Comparison of ENCODE assay signal across 19 cellular contexts in the genomic region with DNA sequence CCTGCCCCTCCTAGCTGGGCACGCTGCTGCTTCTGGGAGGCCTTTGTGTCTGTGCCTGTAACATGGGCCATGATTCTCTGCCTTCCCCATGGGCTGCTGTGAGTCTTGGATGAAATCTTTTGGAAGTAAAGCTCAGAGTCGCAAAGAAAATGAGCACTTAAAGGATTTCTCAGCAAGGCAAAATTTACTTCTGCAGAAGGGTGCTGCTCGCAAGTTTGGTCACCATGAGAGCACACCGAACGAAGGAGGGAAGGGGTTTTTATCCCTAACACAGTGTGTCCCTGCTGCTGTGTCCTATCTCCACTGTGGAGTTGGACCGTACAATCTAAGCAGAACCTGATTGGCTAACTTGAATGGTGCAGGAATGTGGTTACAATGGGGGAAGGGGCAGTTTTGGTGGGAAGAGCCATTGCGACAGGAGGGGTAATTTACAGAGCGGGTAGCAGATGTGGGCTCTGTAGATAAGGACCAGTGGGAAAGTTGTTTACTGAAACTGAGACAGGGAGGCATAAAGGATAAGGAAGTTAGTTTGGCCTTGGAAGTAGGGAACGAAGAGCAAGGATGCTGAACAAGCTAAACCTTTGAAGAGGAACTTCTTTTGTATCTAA. TPM values are rescaled to one million over a fixed set of nuclear protein-coding genes. Genes with fewer than 3 reads are reported as not detected.
DNase-seq lines count a peak whose midpoint lies in the region; ATAC-seq lines count a peak whose summit lies in the region.
"Had no signal": no experiment of that assay in that cellular context is flagged by ENCODE, and none has a peak within 500 bp of the region (broad histone marks: within the 10 kb centered on the region; RNA-seq: fewer than 3 reads in every experiment).

No MANE protein-coding gene starts in this region.

- H3K4me2 ChIP-seq in mesendoderm (ENCODE audit: low read length), result no peak overlapping the region

- no peaks in the 10 kb centered on the region for H3K36me3 ChIP-seq in mesendoderm (ENCODE audit: control insufficient read depth, insufficient read depth, low read length)
- H3K36me3 ChIP-seq: Peyer's patch had no signal

- no peak overlapping the region for H4K5ac ChIP-seq in mesendoderm (ENCODE audit: low read length)

- WGBS in mesendoderm (ENCODE audit: extremely low coverage, insufficient coverage, low lambda C conversion rate), result no CpG with 5 or more reads among the region's 9 CpGs

- H3K27me3 ChIP-seq in mesendoderm (ENCODE audit: insufficient read depth, low read length, poor library complexity), result no peaks in the 10 kb centered on the region
- H3K27me3 ChIP-seq: Peyer's patch had no signal

- no peak overlapping the region for H3K27ac ChIP-seq in mesendoderm (ENCODE audit: low read depth, low read length)
- H3K27ac ChIP-seq: Peyer's patch had no signal

- H2BK5ac ChIP-seq in mesendoderm (ENCODE audit: low read length), result no peak overlapping the region

- no peak overlapping the region for H2BK120ac ChIP-seq in mesendoderm (ENCODE audit: low read depth, low read length)

- H3K4ac ChIP-seq in mesendoderm (ENCODE audit: low read depth, low read length), result no peak overlapping the region

- H3K4me3 ChIP-seq in mesendoderm (ENCODE audit: low read length), result peak overlapping the region; percentile 3
- H3K4me3 ChIP-seq: Peyer's patch had no signal

- H4K8ac ChIP-seq in mesendoderm (ENCODE audit: low read depth, low read length), result no peak overlapping the region

- H3K4me1 ChIP-seq in mesendoderm (ENCODE audit: control insufficient read depth, low read depth, low read length), result no peaks in the 10 kb centered on the region
- H3K4me1 ChIP-seq: Caco-2, Peyer's patch had no signal

- H3K79me2 ChIP-seq in mesendoderm (ENCODE audit: control insufficient read depth, insufficient read depth, low read length), result no peaks in the 10 kb centered on the region

- H2BK15ac ChIP-seq in mesendoderm (replicated peaks; ENCODE audit: low read depth), result no peak overlapping the region

- H3K23ac ChIP-seq in mesendoderm (ENCODE audit: low read length), result no peak overlapping the region

- ATAC-seq in GM21619 (IDR thresholded peaks at IDR 0.05; ENCODE audit: unreplicated experiment) (no peak), HG03196 (IDR thresholded peaks at IDR 0.05; ENCODE audit: unreplicated experiment) (no peak)
- ATAC-seq: Right ventricle myocardium inferior, T-helper 17 cell had no signal

- H2AK5ac ChIP-seq in mesendoderm (ENCODE audit: low read length), result no peak overlapping the region

- no peak overlapping the region for H3K9ac ChIP-seq in mesendoderm (ENCODE audit: low read length)

- H3K18ac ChIP-seq in mesendoderm (ENCODE audit: low read length), result no peak overlapping the region

- peak; percentile 7 for DNase-seq in NCI-H2196 (lab: John Stamatoyannopoulos, UW; ENCODE audit: unreplicated experiment)
- no peak for DNase-seq in NCI-H2196 treated with DMSO at 0.1 percent for 48 hours (lab: John Stamatoyannopoulos, UW; ENCODE audit: unreplicated experiment)
- peak; percentile 20 for DNase-seq in ELR (ENCODE audit: low read depth)
- DNase-seq in MV-4-11 (lab: John Stamatoyannopoulos, UW), result peak; percentile 1
- DNase-seq in mesendoderm, result peak; percentile 22
- DNase-seq in T-helper 9 cell, result no peak
- DNase-seq: Caco-2; CD4-positive, alpha-beta T cell; DMS79; HCEC 1CT; NCI-H1048; NCI-H1436; NCI-H2029; NCI-H510A; Peyer's patch; T-helper 17 cell had no signal

- no peak overlapping the region for H3K56ac ChIP-seq in mesendoderm (ENCODE audit: low read length)

- no peaks in the 10 kb centered on the region for H3K79me1 ChIP-seq in mesendoderm (ENCODE audit: low read length)

RNA-seq across cellular contexts. Expression of gene FANK1, which starts 57.5 kb away (rescaled TPM):
- polyA plus RNA-seq in mesendoderm (2013, experiment 1 of 2), result 0.39 TPM
- 0.66 TPM for polyA plus RNA-seq in mesendoderm (2013, experiment 2 of 2)

Comparison
In these comparisons a context has a peak if more than half of its experiments do, and no peak if none do; other contexts are left out.
1. DNase-seq: peak in NCI-H2196 (single experiment), ELR (single experiment), MV-4-11 (single experiment) and mesendoderm (single experiment); none in NCI-H2196 treated with DMSO at 0.1 percent for 48 hours (single experiment) and T-helper 9 cell (single experiment).